ENCODE assay signal across 8 cellular contexts in genomic region chr11:6618117-6619020, GRCh38. TPM values are rescaled to one million over a fixed set of nuclear protein-coding genes. Genes with fewer than 3 reads are reported as not detected.
DNase-seq lines count a peak whose midpoint lies in the region; ATAC-seq and TF ChIP-seq lines count a peak whose summit lies in the region.

No MANE protein-coding gene starts in this region.

- H3K36me3 Mint-ChIP-seq in activated CD4-positive, alpha-beta T cell treated with anti-CD3 and anti-CD28 coated beads, Interleukin-2, amount 10 ng/mL, durations not matched to agents 7 days and 5 days (ENCODE audit: low read depth) = peaks cover 16% of the 10 kb centered on the region
- H3K36me3 Mint-ChIP-seq in stimulated activated memory B cell treated with anti-CD40 and anti-IgM and Interleukin-4, amounts not matched to agents 10 μg/mL and 1 μg/mL and 100 μg/mL, for 72 hours = no peaks in the 10 kb centered on the region

- no peak overlapping the region for H3K18ac ChIP-seq in mesendoderm (ENCODE audit: low read length)

- no peak overlapping the region for H2BK5ac ChIP-seq in mesendoderm (ENCODE audit: low read length)

- POLR2A ChIA-PET in activated CD4-positive, alpha-beta T cell treated with anti-CD3 and anti-CD28 coated beads, Interleukin-2, amount 10 ng/mL, durations not matched to agents 7 days and 5 days (lab: Charles Lee) = interaction anchor here (0.6 to 1.0 kb wide), 3 partner anchors 9 to 143 kb away, joined by 3 read pairs; no protein-coding TSS in a partner anchor

- H3K9ac ChIP-seq in mesendoderm (ENCODE audit: low read length) = peak overlapping the region; percentile 75

- peaks cover 5% of the 10 kb centered on the region for H3K79me1 ChIP-seq in mesendoderm (ENCODE audit: low read length)

- DNase-seq in GM12864 (ENCODE audit: low read depth) = no peak
- peak; percentile 93 to 94 for DNase-seq in Kasumi-1 (lab: John Stamatoyannopoulos, UW)
- peak; percentile 57 for DNase-seq in activated CD4-positive, alpha-beta T cell treated with anti-CD3 and anti-CD28 coated beads, Interleukin-2, amount 10 ng/mL, durations not matched to agents 7 days and 5 days
- peak; percentile 11 for DNase-seq in effector CD8-positive, alpha-beta T cell (lab: John Stamatoyannopoulos, UW)
- peak; percentile 67 for DNase-seq in mesendoderm
- no peak for DNase-seq in NCI-H1417 (lab: John Stamatoyannopoulos, UW)
- no peak for DNase-seq in DMS79 (lab: John Stamatoyannopoulos, UW)

- no peaks in the 10 kb centered on the region for H3K4me1 ChIP-seq in mesendoderm (ENCODE audit: control insufficient read depth, low read depth, low read length)

- H3K4me2 ChIP-seq in mesendoderm (ENCODE audit: low read length) = peak overlapping the region; percentile 99

- H3K27me3 ChIP-seq in mesendoderm (ENCODE audit: insufficient read depth, low read length, poor library complexity) = no peaks in the 10 kb centered on the region

- no peak overlapping the region for H3K23ac ChIP-seq in mesendoderm (ENCODE audit: low read length)

- peak overlapping the region; percentile 97 for H4K5ac ChIP-seq in mesendoderm (ENCODE audit: low read length)

- no peak overlapping the region for H3K4me3 Mint-ChIP-seq in activated CD4-positive, alpha-beta T cell treated with anti-CD3 and anti-CD28 coated beads, Interleukin-2, amount 10 ng/mL, durations not matched to agents 7 days and 5 days
- H3K4me3 Mint-ChIP-seq in stimulated activated memory B cell treated with anti-CD40 and anti-IgM and Interleukin-4, amounts not matched to agents 10 μg/mL and 1 μg/mL and 100 μg/mL, for 72 hours = no peak overlapping the region

- peaks cover 7% of the 10 kb centered on the region for H3K4me1 Mint-ChIP-seq in activated CD4-positive, alpha-beta T cell treated with anti-CD3 and anti-CD28 coated beads, Interleukin-2, amount 10 ng/mL, durations not matched to agents 7 days and 5 days
- H3K4me1 Mint-ChIP-seq in stimulated activated memory B cell treated with anti-CD40 and anti-IgM and Interleukin-4, amounts not matched to agents 10 μg/mL and 1 μg/mL and 100 μg/mL, for 72 hours = peaks cover 29% of the 10 kb centered on the region

- no peak for TF ChIP-seq CTCF in GM12864 (IDR thresholded peaks at IDR 0.05; ENCODE audit: low read depth, low read length, missing control alignments)

- no peak overlapping the region for H3K27ac Mint-ChIP-seq in activated CD4-positive, alpha-beta T cell treated with anti-CD3 and anti-CD28 coated beads, Interleukin-2, amount 10 ng/mL, durations not matched to agents 7 days and 5 days
- H3K27ac Mint-ChIP-seq in stimulated activated memory B cell treated with anti-CD40 and anti-IgM and Interleukin-4, amounts not matched to agents 10 μg/mL and 1 μg/mL and 100 μg/mL, for 72 hours = no peak overlapping the region

- H2BK15ac ChIP-seq in mesendoderm (replicated peaks; ENCODE audit: low read depth) = no peak overlapping the region

- peak overlapping the region; percentile 56 for H2AK5ac ChIP-seq in mesendoderm (ENCODE audit: low read length)

- peak; percentile 76 for ATAC-seq in stimulated activated memory B cell treated with anti-CD40 and anti-IgM and Interleukin-4, amounts not matched to agents 10 μg/mL and 1 μg/mL and 100 μg/mL, for 72 hours

- no peaks in the 10 kb centered on the region for H3K9me3 Mint-ChIP-seq in activated CD4-positive, alpha-beta T cell treated with anti-CD3 and anti-CD28 coated beads, Interleukin-2, amount 10 ng/mL, durations not matched to agents 7 days and 5 days
- H3K9me3 Mint-ChIP-seq in stimulated activated memory B cell treated with anti-CD40 and anti-IgM and Interleukin-4, amounts not matched to agents 10 μg/mL and 1 μg/mL and 100 μg/mL, for 72 hours = no peaks in the 10 kb centered on the region

- H3K36me3 ChIP-seq in mesendoderm (ENCODE audit: control insufficient read depth, insufficient read depth, low read length) = no peaks in the 10 kb centered on the region

- H3K4ac ChIP-seq in mesendoderm (ENCODE audit: low read depth, low read length) = no peak overlapping the region

- H2BK120ac ChIP-seq in mesendoderm (ENCODE audit: low read depth, low read length) = no peak overlapping the region

- H3K4me3 ChIP-seq in GM12864 (ENCODE audit: low read depth, low read length) (peak overlapping the region; percentile 79), mesendoderm (ENCODE audit: low read length) (peak overlapping the region; percentile 71)

- H4K8ac ChIP-seq in mesendoderm (ENCODE audit: low read depth, low read length) = no peak overlapping the region

- no peaks in the 10 kb centered on the region for H3K27me3 Mint-ChIP-seq in activated CD4-positive, alpha-beta T cell treated with anti-CD3 and anti-CD28 coated beads, Interleukin-2, amount 10 ng/mL, durations not matched to agents 7 days and 5 days
- H3K27me3 Mint-ChIP-seq in stimulated activated memory B cell treated with anti-CD40 and anti-IgM and Interleukin-4, amounts not matched to agents 10 μg/mL and 1 μg/mL and 100 μg/mL, for 72 hours = no peaks in the 10 kb centered on the region

- no CpG with 5 or more reads among the region's 15 CpGs for WGBS in mesendoderm (ENCODE audit: extremely low coverage, insufficient coverage, low lambda C conversion rate)

- CTCF ChIA-PET in activated CD4-positive, alpha-beta T cell treated with anti-CD3 and anti-CD28 coated beads, Interleukin-2, amount 10 ng/mL, durations not matched to agents 7 days and 5 days (lab: Charles Lee) = interaction anchor here (0.9 to 2.4 kb wide), 17 partner anchors 9 to 92 kb away, joined by 3 to 12 read pairs (median 4); partner anchors contain the start of gene MRPL17

- H3K79me2 ChIP-seq in mesendoderm (ENCODE audit: control insufficient read depth, insufficient read depth, low read length) = peaks cover 2% of the 10 kb centered on the region

- H3K56ac ChIP-seq in mesendoderm (ENCODE audit: low read length) = peak overlapping the region; percentile 85

- H3K27ac ChIP-seq in mesendoderm (ENCODE audit: low read depth, low read length) = no peak overlapping the region

RNA-seq across cellular contexts. Expression of gene TPP1, which starts 0.9 kb away (rescaled TPM):
- total RNA-seq in activated CD4-positive, alpha-beta T cell treated with anti-CD3 and anti-CD28 coated beads, Interleukin-2, amount 10 ng/mL, durations not matched to agents 7 days and 5 days = 100 to 1,000 TPM in 1 of 2 experiments, 10 to 100 TPM in 1; 90.1 to 105 TPM
- polyA plus RNA-seq in mesendoderm (2013, experiment 1 of 2) = 28.7 TPM
- polyA plus RNA-seq in mesendoderm (2013, experiment 2 of 2) = 27.8 TPM

RNA-seq across cellular contexts. Expression of gene TAF10, which starts 6.4 kb away (rescaled TPM):
- 100 to 1,000 TPM; 138 to 156 TPM for total RNA-seq in activated CD4-positive, alpha-beta T cell treated with anti-CD3 and anti-CD28 coated beads, Interleukin-2, amount 10 ng/mL, durations not matched to agents 7 days and 5 days
- 209 TPM for polyA plus RNA-seq in mesendoderm (2013, experiment 1 of 2)
- polyA plus RNA-seq in mesendoderm (2013, experiment 2 of 2) = 219 TPM

RNA-seq across cellular contexts. Expression of gene ILK, which starts 14.8 kb away (rescaled TPM):
- 100 to 1,000 TPM; 155 to 163 TPM for total RNA-seq in activated CD4-positive, alpha-beta T cell treated with anti-CD3 and anti-CD28 coated beads, Interleukin-2, amount 10 ng/mL, durations not matched to agents 7 days and 5 days
- polyA plus RNA-seq in mesendoderm (2013, experiment 1 of 2) = 164 TPM
- polyA plus RNA-seq in mesendoderm (2013, experiment 2 of 2) = 171 TPM

RNA-seq across cellular contexts. Expression of gene RRP8, which starts 15.0 kb away (rescaled TPM):
- 10 to 100 TPM; 23.0 to 27.1 TPM for total RNA-seq in activated CD4-positive, alpha-beta T cell treated with anti-CD3 and anti-CD28 coated beads, Interleukin-2, amount 10 ng/mL, durations not matched to agents 7 days and 5 days
- polyA plus RNA-seq in mesendoderm (2013, experiment 1 of 2) = 26.6 TPM
- polyA plus RNA-seq in mesendoderm (2013, experiment 2 of 2) = 28.9 TPM

RNA-seq across cellular contexts. Expression of gene DCHS1, which starts 37.2 kb away (rescaled TPM):
- total RNA-seq in activated CD4-positive, alpha-beta T cell treated with anti-CD3 and anti-CD28 coated beads, Interleukin-2, amount 10 ng/mL, durations not matched to agents 7 days and 5 days = under 1 TPM; 0.35 to 0.40 TPM
- 2.9 TPM for polyA plus RNA-seq in mesendoderm (2013, experiment 1 of 2)
- 3.0 TPM for polyA plus RNA-seq in mesendoderm (2013, experiment 2 of 2)

Comparison
In these comparisons a context has a peak if more than half of its experiments do, and no peak if none do; other contexts are left out.
1. DNase-seq: peak in Kasumi-1 (2 of 2), activated CD4-positive, alpha-beta T cell treated with anti-CD3 and anti-CD28 coated beads, Interleukin-2, amount 10 ng/mL, durations not matched to agents 7 days and 5 days (single experiment), effector CD8-positive, alpha-beta T cell (single experiment) and mesendoderm (single experiment); none in GM12864 (single experiment), NCI-H1417 (0 of 3) and DMS79 (single experiment).